ENCODE assay signal across 8 cellular contexts in genomic region chrX:53714580-53715335, GRCh38. TPM values are rescaled to one million over a fixed set of nuclear protein-coding genes. Genes with fewer than 3 reads are reported as not detected.
DNase-seq lines count a peak whose midpoint lies in the region; ATAC-seq and TF ChIP-seq lines count a peak whose summit lies in the region.

No MANE protein-coding gene starts in this region.

- peak; percentile 0 for DNase-seq in G401 (ENCODE audit: low spot score)
- DNase-seq in HT1080 (ENCODE audit: low read depth) = peak; percentile 40
- DNase-seq in activated CD4-positive, CD25-positive, alpha-beta regulatory T cell treated with anti-CD3 and anti-CD28 coated beads, Interleukin-2, amount 50 U/mL, for 72 hours = peak; percentile 52
- peak; percentile 83 for DNase-seq in epithelial cell of esophagus (ENCODE audit: low read depth)
- peak; percentile 28 for DNase-seq in stimulated activated CD8-positive, alpha-beta memory T cell treated with anti-CD3 and anti-CD28 coated beads, Interleukin-12 subunit alpha, Interleukin-12 subunit beta, amount 100 ng/mL, for 1 hour (ENCODE audit: low read depth)
- DNase-seq in HEK293T (ENCODE audit: extremely low spot score) = no peak
- no peak for DNase-seq in GM19238 (ENCODE audit: insufficient read length, low spot score)

- ATAC-seq in GM21447 (IDR thresholded peaks at IDR 0.05; ENCODE audit: unreplicated experiment) = peak; percentile 80

- no peak overlapping the region for H3K4me3 ChIP-seq in epithelial cell of esophagus (ENCODE audit: low read length)

- in situ Hi-C loops in G401 (cut with HindIII; ENCODE audit: low sequenced_read_pairs) = no loop called here

- peak; percentile 14 for TF ChIP-seq CTCF in epithelial cell of esophagus (IDR thresholded peaks at IDR 0.05; ENCODE audit: insufficient read depth, low read depth, low read length, missing control alignments)

- POLR2A ChIA-PET in HEK293T (lab: Yijun Ruan, JAX) = interaction anchor here (1.5 kb wide), 1 partner anchor 32 kb away, joined by 5 read pairs; no protein-coding TSS in a partner anchor

- CTCF ChIA-PET in HEK293T (lab: Yijun Ruan, JAX) = interaction anchor here (0.6 kb wide), 1 partner anchor 36 kb away, joined by 3 read pairs; no protein-coding TSS in a partner anchor

TF ChIP-seq in HEK293T, 16 proteins besides CTCF, POLR2A, EP300 and RAD21:
- TF ChIP-seq LEF1 (IDR thresholded peaks at IDR 0.05; ENCODE audit: borderline replicate concordance) (no peak), ELF4 (IDR thresholded peaks at IDR 0.05) (no peak), L3MBTL2 (conservative IDR thresholded peaks at IDR 0.05) (no peak), BHLHE40 (IDR thresholded peaks at IDR 0.05; ENCODE audit: borderline replicate concordance) (no peak), CTBP1 (IDR thresholded peaks at IDR 0.05; ENCODE audit: borderline replicate concordance) (no peak), ARNT (IDR thresholded peaks at IDR 0.05) (no peak), FOXM1 (IDR thresholded peaks at IDR 0.05; ENCODE audit: borderline replicate concordance) (no peak), HDGF (IDR thresholded peaks at IDR 0.05; ENCODE audit: borderline replicate concordance) (no peak), ZNF384 (IDR thresholded peaks at IDR 0.05) (no peak), FOXA1 (IDR thresholded peaks at IDR 0.05) (no peak), NFRKB (IDR thresholded peaks at IDR 0.05) (no peak), FOXK2 (IDR thresholded peaks at IDR 0.05) (no peak), TARDBP (IDR thresholded peaks at IDR 0.05) (no peak), SUZ12 (IDR thresholded peaks at IDR 0.05) (no peak), PKNOX1 (IDR thresholded peaks at IDR 0.05) (no peak)
TF ChIP-seq in HEK293T: peak in this region for 0.

RNA-seq across cellular contexts. Expression of gene HUWE1, which starts 28.2 kb away (rescaled TPM):
- 38.1 and 42.1 TPM in 2 replicates for total RNA-seq in G401 (2014; rRNA removed; shearing (Covaris generic))
- 66.0 and 83.0 TPM in 2 replicates for total RNA-seq in HT1080 (2014; rRNA removed; shearing (Covaris generic))
- 28.8 and 31.5 TPM in 2 replicates for polyA plus RNA-seq in HT1080 (2015; cell fraction: cytosol; rRNA removed)
- polyA plus RNA-seq in HT1080 (2015; cell fraction: nucleus; rRNA removed) = 148 and 161 TPM in 2 replicates

Comparison
In these comparisons a context has a peak if more than half of its experiments do, and no peak if none do; other contexts are left out.
1. DNase-seq: peak in G401 (single experiment), HT1080 (single experiment), activated CD4-positive, CD25-positive, alpha-beta regulatory T cell treated with anti-CD3 and anti-CD28 coated beads, Interleukin-2, amount 50 U/mL, for 72 hours (single experiment), epithelial cell of esophagus (single experiment) and stimulated activated CD8-positive, alpha-beta memory T cell treated with anti-CD3 and anti-CD28 coated beads, Interleukin-12 subunit alpha, Interleukin-12 subunit beta, amount 100 ng/mL, for 1 hour (single experiment); none in HEK293T (single experiment) and GM19238 (single experiment).